ENCODE assay signal across 25 cellular contexts in the genomic region with DNA sequence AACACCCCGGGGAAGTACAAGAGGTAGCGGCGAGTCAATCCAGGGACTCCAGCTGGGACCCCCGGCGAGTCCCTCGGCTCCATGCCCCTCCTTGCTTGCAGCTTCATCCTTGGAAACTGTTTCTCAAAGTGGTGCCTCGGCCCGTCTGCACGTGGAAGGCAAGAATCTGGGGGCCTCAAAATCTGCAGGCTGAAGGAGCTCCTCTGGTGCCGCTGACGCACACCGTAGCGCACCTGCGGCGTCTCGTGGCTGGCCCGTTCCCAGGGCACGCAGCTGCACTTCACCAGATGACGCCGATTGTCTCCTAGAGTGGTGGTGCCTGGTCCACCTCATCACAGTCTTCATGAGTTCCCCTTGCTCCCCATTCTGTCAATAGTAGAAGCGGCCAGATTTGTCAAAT.
"Had no signal": no experiment of that assay in that cellular context is flagged by ENCODE, and none has a peak within 500 bp of the region (broad histone marks: within the 10 kb centered on the region; RNA-seq: fewer than 3 reads in every experiment).

No MANE protein-coding gene starts in this region.

- H3K4me3 ChIP-seq: left ventricle myocardium inferior, lung, mucosa of descending colon, pancreas, prostate gland, skin epidermis, suprapubic skin, thoracic aorta, tibial artery, upper lobe of right lung had no signal

- H3K27ac ChIP-seq: left ventricle myocardium inferior, pancreas, prostate gland, skin epidermis, suprapubic skin, thoracic aorta, tibial artery, upper lobe of right lung had no signal

- DNase-seq: islet precursor cell; left ventricle myocardium inferior; midbrain; mucosa of descending colon; naive thymus-derived CD4-positive, alpha-beta T cell; nucleus accumbens; pancreas; posterior cingulate gyrus; retina; right cardiac atrium; stimulated activated CD4-positive, alpha-beta T cell treated with anti-CD3 and anti-CD28 coated beads, Interleukin-12 subunit alpha, Interleukin-12 subunit beta, amount 100 ng/mL, for 4 hours; stimulated activated CD4-positive, alpha-beta T cell treated with anti-CD3 and anti-CD28 coated beads, Interleukin-15, amount 100 ng/mL, for 24 hours; stimulated activated CD4-positive, alpha-beta T cell treated with anti-CD3 and anti-CD28 coated beads, Interleukin-2, amount 100 ng/mL, for 24 hours; stimulated activated CD4-positive, alpha-beta T cell treated with anti-CD3 and anti-CD28 coated beads, Interleukin-4, amount 100 ng/mL, for 1 hour; stimulated activated naive CD4-positive, alpha-beta T cell; tibial artery; upper lobe of right lung had no signal

- H3K36me3 ChIP-seq: left ventricle myocardium inferior, pancreas, prostate gland, suprapubic skin, thoracic aorta, tibial artery, upper lobe of right lung had no signal

- H3K27me3 ChIP-seq: upper lobe of right lung had no signal

- ATAC-seq: mucosa of descending colon; naive thymus-derived CD4-positive, alpha-beta T cell; natural killer cell treated with Interleukin-12 subunit alpha and Interleukin-12 subunit beta and Interleukin-15 and Interleukin-18, amount 100 ng/mL, for 72 hours; pancreas; right cardiac atrium; sciatic nerve; stimulated activated effector memory CD8-positive, alpha-beta T cell treated with anti-CD3 and anti-CD28 coated beads, Interleukin-12 subunit alpha, Interleukin-12 subunit beta, amount 100 ng/mL, for 72 hours; upper lobe of right lung had no signal

- H3K9me3 ChIP-seq: left ventricle myocardium inferior, mucosa of descending colon, pancreas, prostate gland, suprapubic skin, thoracic aorta, tibial artery, upper lobe of right lung had no signal

- H3K4me1 ChIP-seq: left ventricle myocardium inferior, pancreas, suprapubic skin, tibial artery, upper lobe of right lung had no signal
